ENCODE assay signal across 1 cellular context in the genomic region with DNA sequence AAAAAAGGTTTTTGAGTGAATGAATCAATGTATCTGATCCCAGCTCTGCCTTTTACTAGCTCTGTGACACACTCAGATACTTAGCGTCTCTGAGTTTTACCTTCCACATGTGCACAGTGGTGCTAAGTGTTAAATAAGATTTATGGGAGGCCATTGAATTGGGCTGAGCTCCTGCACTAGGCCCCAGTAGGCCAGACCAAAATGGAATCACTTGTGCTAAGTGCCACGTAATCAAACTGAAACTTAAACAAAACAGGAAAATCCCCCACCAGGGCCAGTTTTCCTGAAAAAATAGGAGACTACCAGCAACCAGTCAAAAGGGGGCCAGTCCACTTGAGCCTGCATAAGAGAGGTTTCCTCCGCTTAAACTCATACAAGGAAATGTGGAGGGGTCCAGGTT.
TF ChIP-seq lines count a peak whose summit lies in the region.

No MANE protein-coding gene starts in this region.

TF ChIP-seq in K562, 482 proteins besides CTCF, POLR2A, EP300 and RAD21 (continued from another document and continues in another):
- TF ChIP-seq, protein P1, sequence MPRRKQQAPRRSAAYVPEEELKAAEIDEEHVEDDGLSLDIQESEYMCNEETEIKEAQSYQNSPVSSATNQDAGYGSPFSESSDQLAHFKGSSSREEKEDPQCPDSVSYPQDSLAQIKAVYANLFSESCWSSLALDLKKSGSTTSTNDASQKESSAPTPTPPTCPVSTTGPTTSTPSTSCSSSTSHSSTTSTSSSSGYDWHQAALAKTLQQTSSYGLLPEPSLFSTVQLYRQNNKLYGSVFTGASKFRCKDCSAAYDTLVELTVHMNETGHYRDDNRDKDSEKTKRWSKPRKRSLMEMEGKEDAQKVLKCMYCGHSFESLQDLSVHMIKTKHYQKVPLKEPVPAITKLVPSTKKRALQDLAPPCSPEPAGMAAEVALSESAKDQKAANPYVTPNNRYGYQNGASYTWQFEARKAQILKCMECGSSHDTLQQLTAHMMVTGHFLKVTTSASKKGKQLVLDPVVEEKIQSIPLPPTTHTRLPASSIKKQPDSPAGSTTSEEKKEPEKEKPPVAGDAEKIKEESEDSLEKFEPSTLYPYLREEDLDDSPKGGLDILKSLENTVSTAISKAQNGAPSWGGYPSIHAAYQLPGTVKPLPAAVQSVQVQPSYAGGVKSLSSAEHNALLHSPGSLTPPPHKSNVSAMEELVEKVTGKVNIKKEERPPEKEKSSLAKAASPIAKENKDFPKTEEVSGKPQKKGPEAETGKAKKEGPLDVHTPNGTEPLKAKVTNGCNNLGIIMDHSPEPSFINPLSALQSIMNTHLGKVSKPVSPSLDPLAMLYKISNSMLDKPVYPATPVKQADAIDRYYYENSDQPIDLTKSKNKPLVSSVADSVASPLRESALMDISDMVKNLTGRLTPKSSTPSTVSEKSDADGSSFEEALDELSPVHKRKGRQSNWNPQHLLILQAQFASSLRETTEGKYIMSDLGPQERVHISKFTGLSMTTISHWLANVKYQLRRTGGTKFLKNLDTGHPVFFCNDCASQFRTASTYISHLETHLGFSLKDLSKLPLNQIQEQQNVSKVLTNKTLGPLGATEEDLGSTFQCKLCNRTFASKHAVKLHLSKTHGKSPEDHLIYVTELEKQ (CRISPR knock-in tag; IDR thresholded peaks at IDR 0.05) = peak; percentile 72; the same call in 1 of the 2 replicates
- TF ChIP-seq ETV1 (tag; conservative IDR thresholded peaks at IDR 0.05; ENCODE audit: low read depth) (peak; percentile 21; the same call in 1 of the 2 replicates), CBX5 (IDR thresholded peaks at IDR 0.05; ENCODE audit: borderline replicate concordance, low read depth) (no peak), ZNF311 (CRISPR knock-in tag; IDR thresholded peaks at IDR 0.05) (peak; percentile 92), SMAD1 (IDR thresholded peaks at IDR 0.05; ENCODE audit: low read depth, low read length, partially characterized antibody) (no peak), NFXL1 (CRISPR knock-in tag; IDR thresholded peaks at IDR 0.05) (peak; percentile 40; the same call in 1 of the 2 replicates), HSF4 (CRISPR knock-in tag; IDR thresholded peaks at IDR 0.05; ENCODE audit: borderline replicate concordance) (peak; percentile 85; the same call in 1 of the 2 replicates), ZNF79 (CRISPR knock-in tag; IDR thresholded peaks at IDR 0.05; ENCODE audit: low read depth) (peak; percentile 58; the same call in 1 of the 2 replicates), ZNF707 (CRISPR knock-in tag; conservative IDR thresholded peaks at IDR 0.05) (0 out of 2 replicates have a peak, but pooled peaks have one; percentile 25), ZNF644 (tag; IDR thresholded peaks at IDR 0.05; ENCODE audit: low read depth) (peak; percentile 78; the same call in 1 of the 2 replicates), TARDBP (IDR thresholded peaks at IDR 0.05) (no peak), PPARD (CRISPR knock-in tag; IDR thresholded peaks at IDR 0.05) (0 out of 2 replicates have a peak, but pooled peaks have one; percentile 50), MECOM (CRISPR knock-in tag; IDR thresholded peaks at IDR 0.05) (peak; percentile 59; the same call in 1 of the 2 replicates), PTTG1 (tag; IDR thresholded peaks at IDR 0.05; ENCODE audit: low read depth) (peak; percentile 83), NR3C1 (CRISPR knock-in tag; IDR thresholded peaks at IDR 0.05) (no peak), HDAC8 (tag; IDR thresholded peaks at IDR 0.05) (0 out of 2 replicates have a peak, but pooled peaks have one; percentile 59), GABPB1 (CRISPR knock-in tag; IDR thresholded peaks at IDR 0.05) (no peak), NR2C2 (CRISPR knock-in tag; IDR thresholded peaks at IDR 0.05) (no peak), NR2C2 (tag; IDR thresholded peaks at IDR 0.05) (peak; percentile 39; the same call in 1 of the 2 replicates), ZNF668 (CRISPR knock-in tag; IDR thresholded peaks at IDR 0.05) (peak; percentile 70; the same call in 1 of the 2 replicates), ZBTB17 (CRISPR knock-in tag; IDR thresholded peaks at IDR 0.05) (0 out of 2 replicates have a peak, but pooled peaks have one; percentile 24), MEF2A (IDR thresholded peaks at IDR 0.05; ENCODE audit: control insufficient read depth, low read depth, low read length) (no peak), GTF2A2 (tag; IDR thresholded peaks at IDR 0.05) (peak; percentile 71; the same call in 1 of the 2 replicates), SRF (CRISPR knock-in tag; IDR thresholded peaks at IDR 0.05) (no peak), MAZ (CRISPR knock-in tag; conservative IDR thresholded peaks at IDR 0.05 in 1 of 2, IDR thresholded peaks at IDR 0.05 in 1 of 2) (0 out of 4 replicates have a peak, but pooled peaks of 1 of the 2 experiments have one; percentile 42), ZNF589 (CRISPR knock-in tag; IDR thresholded peaks at IDR 0.05; ENCODE audit: low read depth) (peak; percentile 80; the same call in 1 of the 2 replicates), ZNF175 (CRISPR knock-in tag; IDR thresholded peaks at IDR 0.05; ENCODE audit: low read depth) (peak; percentile 92)
- TF ChIP-seq, protein P2, sequence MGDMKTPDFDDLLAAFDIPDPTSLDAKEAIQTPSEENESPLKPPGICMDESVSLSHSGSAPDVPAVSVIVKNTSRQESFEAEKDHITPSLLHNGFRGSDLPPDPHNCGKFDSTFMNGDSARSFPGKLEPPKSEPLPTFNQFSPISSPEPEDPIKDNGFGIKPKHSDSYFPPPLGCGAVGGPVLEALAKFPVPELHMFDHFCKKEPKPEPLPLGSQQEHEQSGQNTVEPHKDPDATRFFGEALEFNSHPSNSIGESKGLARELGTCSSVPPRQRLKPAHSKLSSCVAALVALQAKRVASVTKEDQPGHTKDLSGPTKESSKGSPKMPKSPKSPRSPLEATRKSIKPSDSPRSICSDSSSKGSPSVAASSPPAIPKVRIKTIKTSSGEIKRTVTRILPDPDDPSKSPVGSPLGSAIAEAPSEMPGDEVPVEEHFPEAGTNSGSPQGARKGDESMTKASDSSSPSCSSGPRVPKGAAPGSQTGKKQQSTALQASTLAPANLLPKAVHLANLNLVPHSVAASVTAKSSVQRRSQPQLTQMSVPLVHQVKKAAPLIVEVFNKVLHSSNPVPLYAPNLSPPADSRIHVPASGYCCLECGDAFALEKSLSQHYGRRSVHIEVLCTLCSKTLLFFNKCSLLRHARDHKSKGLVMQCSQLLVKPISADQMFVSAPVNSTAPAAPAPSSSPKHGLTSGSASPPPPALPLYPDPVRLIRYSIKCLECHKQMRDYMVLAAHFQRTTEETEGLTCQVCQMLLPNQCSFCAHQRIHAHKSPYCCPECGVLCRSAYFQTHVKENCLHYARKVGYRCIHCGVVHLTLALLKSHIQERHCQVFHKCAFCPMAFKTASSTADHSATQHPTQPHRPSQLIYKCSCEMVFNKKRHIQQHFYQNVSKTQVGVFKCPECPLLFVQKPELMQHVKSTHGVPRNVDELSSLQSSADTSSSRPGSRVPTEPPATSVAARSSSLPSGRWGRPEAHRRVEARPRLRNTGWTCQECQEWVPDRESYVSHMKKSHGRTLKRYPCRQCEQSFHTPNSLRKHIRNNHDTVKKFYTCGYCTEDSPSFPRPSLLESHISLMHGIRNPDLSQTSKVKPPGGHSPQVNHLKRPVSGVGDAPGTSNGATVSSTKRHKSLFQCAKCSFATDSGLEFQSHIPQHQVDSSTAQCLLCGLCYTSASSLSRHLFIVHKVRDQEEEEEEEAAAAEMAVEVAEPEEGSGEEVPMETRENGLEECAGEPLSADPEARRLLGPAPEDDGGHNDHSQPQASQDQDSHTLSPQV (IDR thresholded peaks at IDR 0.05) = peak; percentile 94
- TF ChIP-seq, protein P3, sequence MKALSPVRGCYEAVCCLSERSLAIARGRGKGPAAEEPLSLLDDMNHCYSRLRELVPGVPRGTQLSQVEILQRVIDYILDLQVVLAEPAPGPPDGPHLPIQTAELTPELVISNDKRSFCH (CRISPR knock-in tag; IDR thresholded peaks at IDR 0.05) = no peak
- TF ChIP-seq, protein P3 (tag; IDR thresholded peaks at IDR 0.05) = peak; percentile 83
- TF ChIP-seq, protein P4, sequence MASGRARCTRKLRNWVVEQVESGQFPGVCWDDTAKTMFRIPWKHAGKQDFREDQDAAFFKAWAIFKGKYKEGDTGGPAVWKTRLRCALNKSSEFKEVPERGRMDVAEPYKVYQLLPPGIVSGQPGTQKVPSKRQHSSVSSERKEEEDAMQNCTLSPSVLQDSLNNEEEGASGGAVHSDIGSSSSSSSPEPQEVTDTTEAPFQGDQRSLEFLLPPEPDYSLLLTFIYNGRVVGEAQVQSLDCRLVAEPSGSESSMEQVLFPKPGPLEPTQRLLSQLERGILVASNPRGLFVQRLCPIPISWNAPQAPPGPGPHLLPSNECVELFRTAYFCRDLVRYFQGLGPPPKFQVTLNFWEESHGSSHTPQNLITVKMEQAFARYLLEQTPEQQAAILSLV (tag; IDR thresholded peaks at IDR 0.05) = peak; percentile 66
- TF ChIP-seq, protein P5, sequence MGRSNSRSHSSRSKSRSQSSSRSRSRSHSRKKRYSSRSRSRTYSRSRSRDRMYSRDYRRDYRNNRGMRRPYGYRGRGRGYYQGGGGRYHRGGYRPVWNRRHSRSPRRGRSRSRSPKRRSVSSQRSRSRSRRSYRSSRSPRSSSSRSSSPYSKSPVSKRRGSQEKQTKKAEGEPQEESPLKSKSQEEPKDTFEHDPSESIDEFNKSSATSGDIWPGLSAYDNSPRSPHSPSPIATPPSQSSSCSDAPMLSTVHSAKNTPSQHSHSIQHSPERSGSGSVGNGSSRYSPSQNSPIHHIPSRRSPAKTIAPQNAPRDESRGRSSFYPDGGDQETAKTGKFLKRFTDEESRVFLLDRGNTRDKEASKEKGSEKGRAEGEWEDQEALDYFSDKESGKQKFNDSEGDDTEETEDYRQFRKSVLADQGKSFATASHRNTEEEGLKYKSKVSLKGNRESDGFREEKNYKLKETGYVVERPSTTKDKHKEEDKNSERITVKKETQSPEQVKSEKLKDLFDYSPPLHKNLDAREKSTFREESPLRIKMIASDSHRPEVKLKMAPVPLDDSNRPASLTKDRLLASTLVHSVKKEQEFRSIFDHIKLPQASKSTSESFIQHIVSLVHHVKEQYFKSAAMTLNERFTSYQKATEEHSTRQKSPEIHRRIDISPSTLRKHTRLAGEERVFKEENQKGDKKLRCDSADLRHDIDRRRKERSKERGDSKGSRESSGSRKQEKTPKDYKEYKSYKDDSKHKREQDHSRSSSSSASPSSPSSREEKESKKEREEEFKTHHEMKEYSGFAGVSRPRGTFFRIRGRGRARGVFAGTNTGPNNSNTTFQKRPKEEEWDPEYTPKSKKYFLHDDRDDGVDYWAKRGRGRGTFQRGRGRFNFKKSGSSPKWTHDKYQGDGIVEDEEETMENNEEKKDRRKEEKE (IDR thresholded peaks at IDR 0.05; ENCODE audit: borderline replicate concordance in 1 of 2, control insufficient read depth in 1 of 2, low read depth in 2 of 2, low read length in 1 of 2) = no peak
- TF ChIP-seq, protein P6, sequence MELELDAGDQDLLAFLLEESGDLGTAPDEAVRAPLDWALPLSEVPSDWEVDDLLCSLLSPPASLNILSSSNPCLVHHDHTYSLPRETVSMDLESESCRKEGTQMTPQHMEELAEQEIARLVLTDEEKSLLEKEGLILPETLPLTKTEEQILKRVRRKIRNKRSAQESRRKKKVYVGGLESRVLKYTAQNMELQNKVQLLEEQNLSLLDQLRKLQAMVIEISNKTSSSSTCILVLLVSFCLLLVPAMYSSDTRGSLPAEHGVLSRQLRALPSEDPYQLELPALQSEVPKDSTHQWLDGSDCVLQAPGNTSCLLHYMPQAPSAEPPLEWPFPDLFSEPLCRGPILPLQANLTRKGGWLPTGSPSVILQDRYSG (tag; conservative IDR thresholded peaks at IDR 0.05; ENCODE audit: low read depth) = peak; percentile 89; the same call in 1 of the 2 replicates
- TF ChIP-seq, protein P7, sequence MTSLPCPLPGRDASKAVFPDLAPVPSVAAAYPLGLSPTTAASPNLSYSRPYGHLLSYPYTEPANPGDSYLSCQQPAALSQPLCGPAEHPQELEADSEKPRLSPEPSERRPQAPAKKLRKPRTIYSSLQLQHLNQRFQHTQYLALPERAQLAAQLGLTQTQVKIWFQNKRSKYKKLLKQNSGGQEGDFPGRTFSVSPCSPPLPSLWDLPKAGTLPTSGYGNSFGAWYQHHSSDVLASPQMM (CRISPR knock-in tag; IDR thresholded peaks at IDR 0.05) = no peak
- TF ChIP-seq, protein P8, sequence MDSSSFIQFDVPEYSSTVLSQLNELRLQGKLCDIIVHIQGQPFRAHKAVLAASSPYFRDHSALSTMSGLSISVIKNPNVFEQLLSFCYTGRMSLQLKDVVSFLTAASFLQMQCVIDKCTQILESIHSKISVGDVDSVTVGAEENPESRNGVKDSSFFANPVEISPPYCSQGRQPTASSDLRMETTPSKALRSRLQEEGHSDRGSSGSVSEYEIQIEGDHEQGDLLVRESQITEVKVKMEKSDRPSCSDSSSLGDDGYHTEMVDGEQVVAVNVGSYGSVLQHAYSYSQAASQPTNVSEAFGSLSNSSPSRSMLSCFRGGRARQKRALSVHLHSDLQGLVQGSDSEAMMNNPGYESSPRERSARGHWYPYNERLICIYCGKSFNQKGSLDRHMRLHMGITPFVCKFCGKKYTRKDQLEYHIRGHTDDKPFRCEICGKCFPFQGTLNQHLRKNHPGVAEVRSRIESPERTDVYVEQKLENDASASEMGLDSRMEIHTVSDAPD (CRISPR knock-in tag; IDR thresholded peaks at IDR 0.05) = peak; percentile 41; the same call in 1 of the 2 replicates
- TF ChIP-seq, protein P9, sequence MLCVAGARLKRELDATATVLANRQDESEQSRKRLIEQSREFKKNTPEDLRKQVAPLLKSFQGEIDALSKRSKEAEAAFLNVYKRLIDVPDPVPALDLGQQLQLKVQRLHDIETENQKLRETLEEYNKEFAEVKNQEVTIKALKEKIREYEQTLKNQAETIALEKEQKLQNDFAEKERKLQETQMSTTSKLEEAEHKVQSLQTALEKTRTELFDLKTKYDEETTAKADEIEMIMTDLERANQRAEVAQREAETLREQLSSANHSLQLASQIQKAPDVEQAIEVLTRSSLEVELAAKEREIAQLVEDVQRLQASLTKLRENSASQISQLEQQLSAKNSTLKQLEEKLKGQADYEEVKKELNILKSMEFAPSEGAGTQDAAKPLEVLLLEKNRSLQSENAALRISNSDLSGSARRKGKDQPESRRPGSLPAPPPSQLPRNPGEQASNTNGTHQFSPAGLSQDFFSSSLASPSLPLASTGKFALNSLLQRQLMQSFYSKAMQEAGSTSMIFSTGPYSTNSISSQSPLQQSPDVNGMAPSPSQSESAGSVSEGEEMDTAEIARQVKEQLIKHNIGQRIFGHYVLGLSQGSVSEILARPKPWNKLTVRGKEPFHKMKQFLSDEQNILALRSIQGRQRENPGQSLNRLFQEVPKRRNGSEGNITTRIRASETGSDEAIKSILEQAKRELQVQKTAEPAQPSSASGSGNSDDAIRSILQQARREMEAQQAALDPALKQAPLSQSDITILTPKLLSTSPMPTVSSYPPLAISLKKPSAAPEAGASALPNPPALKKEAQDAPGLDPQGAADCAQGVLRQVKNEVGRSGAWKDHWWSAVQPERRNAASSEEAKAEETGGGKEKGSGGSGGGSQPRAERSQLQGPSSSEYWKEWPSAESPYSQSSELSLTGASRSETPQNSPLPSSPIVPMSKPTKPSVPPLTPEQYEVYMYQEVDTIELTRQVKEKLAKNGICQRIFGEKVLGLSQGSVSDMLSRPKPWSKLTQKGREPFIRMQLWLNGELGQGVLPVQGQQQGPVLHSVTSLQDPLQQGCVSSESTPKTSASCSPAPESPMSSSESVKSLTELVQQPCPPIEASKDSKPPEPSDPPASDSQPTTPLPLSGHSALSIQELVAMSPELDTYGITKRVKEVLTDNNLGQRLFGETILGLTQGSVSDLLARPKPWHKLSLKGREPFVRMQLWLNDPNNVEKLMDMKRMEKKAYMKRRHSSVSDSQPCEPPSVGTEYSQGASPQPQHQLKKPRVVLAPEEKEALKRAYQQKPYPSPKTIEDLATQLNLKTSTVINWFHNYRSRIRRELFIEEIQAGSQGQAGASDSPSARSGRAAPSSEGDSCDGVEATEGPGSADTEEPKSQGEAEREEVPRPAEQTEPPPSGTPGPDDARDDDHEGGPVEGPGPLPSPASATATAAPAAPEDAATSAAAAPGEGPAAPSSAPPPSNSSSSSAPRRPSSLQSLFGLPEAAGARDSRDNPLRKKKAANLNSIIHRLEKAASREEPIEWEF (CRISPR knock-in tag; IDR thresholded peaks at IDR 0.05) = peak; percentile 68; the same call in 1 of the 2 replicates
